ENCODE assay signal across 2 cellular contexts in genomic region chr6:12545141-12545540, GRCh38.
A peak's percentile ranks its signal among the peaks of the same experiment; 100 is the strongest.
TF ChIP-seq lines count a peak whose summit lies in the region.

No MANE protein-coding gene starts in this region.

TF ChIP-seq in HepG2, 621 proteins besides CTCF, POLR2A, EP300 and RAD21:
- no peak for TF ChIP-seq JDP2 (CRISPR knock-in tag; IDR thresholded peaks at IDR 0.05; ENCODE audit: borderline replicate concordance)
- no peak for TF ChIP-seq FOXK2 (IDR thresholded peaks at IDR 0.05)
- TF ChIP-seq HIVEP1 (CRISPR knock-in tag; IDR thresholded peaks at IDR 0.05) = no peak
- TF ChIP-seq ATF7 (IDR thresholded peaks at IDR 0.05) = peak; percentile 84
- no peak for TF ChIP-seq ATF7 (CRISPR knock-in tag; IDR thresholded peaks at IDR 0.05)
- TF ChIP-seq, protein P1, sequence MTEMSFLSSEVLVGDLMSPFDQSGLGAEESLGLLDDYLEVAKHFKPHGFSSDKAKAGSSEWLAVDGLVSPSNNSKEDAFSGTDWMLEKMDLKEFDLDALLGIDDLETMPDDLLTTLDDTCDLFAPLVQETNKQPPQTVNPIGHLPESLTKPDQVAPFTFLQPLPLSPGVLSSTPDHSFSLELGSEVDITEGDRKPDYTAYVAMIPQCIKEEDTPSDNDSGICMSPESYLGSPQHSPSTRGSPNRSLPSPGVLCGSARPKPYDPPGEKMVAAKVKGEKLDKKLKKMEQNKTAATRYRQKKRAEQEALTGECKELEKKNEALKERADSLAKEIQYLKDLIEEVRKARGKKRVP (CRISPR knock-in tag; IDR thresholded peaks at IDR 0.05) = no peak
- TF ChIP-seq ZNF251 (CRISPR knock-in tag; IDR thresholded peaks at IDR 0.05) = no peak
- TF ChIP-seq, protein P2, sequence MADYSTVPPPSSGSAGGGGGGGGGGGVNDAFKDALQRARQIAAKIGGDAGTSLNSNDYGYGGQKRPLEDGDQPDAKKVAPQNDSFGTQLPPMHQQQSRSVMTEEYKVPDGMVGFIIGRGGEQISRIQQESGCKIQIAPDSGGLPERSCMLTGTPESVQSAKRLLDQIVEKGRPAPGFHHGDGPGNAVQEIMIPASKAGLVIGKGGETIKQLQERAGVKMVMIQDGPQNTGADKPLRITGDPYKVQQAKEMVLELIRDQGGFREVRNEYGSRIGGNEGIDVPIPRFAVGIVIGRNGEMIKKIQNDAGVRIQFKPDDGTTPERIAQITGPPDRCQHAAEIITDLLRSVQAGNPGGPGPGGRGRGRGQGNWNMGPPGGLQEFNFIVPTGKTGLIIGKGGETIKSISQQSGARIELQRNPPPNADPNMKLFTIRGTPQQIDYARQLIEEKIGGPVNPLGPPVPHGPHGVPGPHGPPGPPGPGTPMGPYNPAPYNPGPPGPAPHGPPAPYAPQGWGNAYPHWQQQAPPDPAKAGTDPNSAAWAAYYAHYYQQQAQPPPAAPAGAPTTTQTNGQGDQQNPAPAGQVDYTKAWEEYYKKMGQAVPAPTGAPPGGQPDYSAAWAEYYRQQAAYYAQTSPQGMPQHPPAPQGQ (CRISPR knock-in tag; IDR thresholded peaks at IDR 0.05; ENCODE audit: borderline replicate concordance) = no peak
- no peak for TF ChIP-seq HDAC6 (IDR thresholded peaks at IDR 0.05; ENCODE audit: low read depth, low read length)
- no peak for TF ChIP-seq TCF7 (IDR thresholded peaks at IDR 0.05; ENCODE audit: low read depth)
- TF ChIP-seq CREB1 (IDR thresholded peaks at IDR 0.05) = 0 out of 2 replicates have a peak, but pooled peaks have one; percentile 13
- no peak for TF ChIP-seq CREB1 (CRISPR knock-in tag; IDR thresholded peaks at IDR 0.05)
- TF ChIP-seq YEATS4 (CRISPR knock-in tag; IDR thresholded peaks at IDR 0.05; ENCODE audit: borderline replicate concordance) = no peak
- no peak for TF ChIP-seq MAFF (IDR thresholded peaks at IDR 0.05; ENCODE audit: low read depth, low read length)

TF ChIP-seq in endothelial cell of umbilical vein, 7 proteins besides CTCF, POLR2A, EP300 and RAD21:
- TF ChIP-seq EZH2 (IDR thresholded peaks at IDR 0.05; ENCODE audit: borderline replicate concordance, low read depth, low read length, severe bottlenecking) (no peak), MAX (IDR thresholded peaks at IDR 0.05; ENCODE audit: insufficient read depth, insufficient read length) (no peak)
TF ChIP-seq in endothelial cell of umbilical vein: peak in this region for 0.
